Comparison of ENCODE assay signal across 29 cellular contexts in genomic region chr21:38970765-38971164, GRCh38.
"Had no signal": no experiment of that assay in that cellular context is flagged by ENCODE, and none has a peak within 500 bp of the region (broad histone marks: within the 10 kb centered on the region; RNA-seq: fewer than 3 reads in every experiment).

No MANE protein-coding gene starts in this region.

- H3K36me3 ChIP-seq: MG63, SJCRH30 had no signal

- H3K4me1 ChIP-seq: SJCRH30 had no signal

- H3K27me3 ChIP-seq: MG63, SJCRH30 had no signal

- H3K9me3 ChIP-seq: MG63, SJCRH30 had no signal

- H3K27ac ChIP-seq: SJCRH30, SK-N-MC had no signal

- DNase-seq: activated CD4-positive, alpha-beta memory T cell treated with anti-CD3 and anti-CD28 coated beads for 36 hours; activated CD4-positive, alpha-beta T cell treated with anti-CD3 and anti-CD28 coated beads for 4 hours; activated CD4-positive, alpha-beta T cell treated with anti-CD3 and anti-CD28 coated beads, Interleukin-2, amount 50 U/mL, for 1 hour; activated CD4-positive, CD25-positive, alpha-beta regulatory T cell treated with anti-CD3 and anti-CD28 coated beads, Interleukin-2, amount 50 U/mL, for 72 hours; activated CD8-positive, alpha-beta memory T cell treated with anti-CD3 and anti-CD28 coated beads, Interleukin-2, amount 50 U/mL, for 4 hours; activated effector memory CD4-positive, alpha-beta T cell treated with Interleukin-2 at 50 U/mL for 16 hours; activated naive CD4-positive, alpha-beta T cell treated with anti-CD3 and anti-CD28 coated beads, Interleukin-2, amount 10 ng/mL, durations not matched to agents 7 days and 5 days; activated naive CD8-positive, alpha-beta T cell treated with anti-CD3 and anti-CD28 coated beads, Interleukin-2, amount 50 U/mL, for 24 hours; activated T-cell treated with anti-CD3 and anti-CD28 coated beads for 4 hours; activated T-cell treated with anti-CD3 and anti-CD28 coated beads, Interleukin-2, amount 50 U/mL, for 4 hours; anterior cingulate cortex; caudate nucleus; Kasumi-1; MG63; NCI-H1048; NCI-H1105 treated with DMSO at 0.1 percent for 48 hours; NCI-H1436; NCI-H1694; NCI-H1930; NCI-H2081 treated with DMSO at 0.1 percent for 48 hours; NCI-H226; NCI-H524 treated with DMSO at 0.1 percent for 48 hours; SHP77; SJCRH30; T1000 had no signal

- ATAC-seq: activated naive CD8-positive, alpha-beta T cell treated with anti-CD3 and anti-CD28 coated beads, Interleukin-2, amount 50 U/mL, for 24 hours; activated T-cell treated with anti-CD3 and anti-CD28 coated beads, Interleukin-2, amount 50 U/mL, for 4 hours; K562; Panc1; WTC11 had no signal

- H3K4me3 ChIP-seq: K562, MG63, SJCRH30, SK-N-MC had no signal
